In genomic region chr7:124796771-124797170, GRCh38 we compare ENCODE assay signal across 29 cellular contexts. TPM values are rescaled to one million over a fixed set of nuclear protein-coding genes. Genes with fewer than 3 reads are reported as not detected.
"Had no signal": no experiment of that assay in that cellular context is flagged by ENCODE, and none has a peak within 500 bp of the region (broad histone marks: within the 10 kb centered on the region; RNA-seq: fewer than 3 reads in every experiment).

No MANE protein-coding gene starts in this region.

- DNase-seq: activated CD4-positive, alpha-beta T cell treated with anti-CD3 and anti-CD28 coated beads, Interleukin-2, amount 10 ng/mL, durations not matched to agents 24 days and 14 days; activated CD4-positive, alpha-beta T cell treated with anti-CD3 and anti-CD28 coated beads, Interleukin-2, amount 50 U/mL, for 4 hours; activated CD8-positive, alpha-beta T cell treated with anti-CD3 and anti-CD28 coated beads, Interleukin-2, amount 10 ng/mL, durations not matched to agents 7 days and 5 days; activated gamma-delta T cell treated with Interleukin-2 at 50 U/mL for 16 hours; activated naive CD4-positive, alpha-beta T cell treated with anti-CD3 and anti-CD28 coated beads, Interleukin-2, amount 10 ng/mL, durations not matched to agents 7 days and 5 days; activated naive CD8-positive, alpha-beta T cell treated with anti-CD3 and anti-CD28 coated beads, Interleukin-2, amount 50 U/mL, for 24 hours; activated T-cell treated with anti-CD3 and anti-CD28 coated beads, Interleukin-2, amount 50 U/mL, for 24 hours; anterior cingulate cortex; brain microvascular endothelial cell; central memory CD4-positive, alpha-beta T cell; Karpas-422; KBM-7; MM.1S; NCI-H1092 treated with DMSO at 0.1 percent for 48 hours; NCI-H1417 treated with DMSO at 0.1 percent for 48 hours; NCI-H187 treated with DMSO at 0.1 percent for 48 hours; NCI-H2081; NCI-H345; NCI-H524 treated with DMSO at 0.1 percent for 48 hours; Peyer's patch; RPMI8226; SHP77 treated with DMSO at 0.1 percent for 48 hours; SK-N-SH had no signal

- FAIRE-seq: TTC549 had no signal

- H3K9ac ChIP-seq: SK-N-SH had no signal

- H3K4me3 Mint-ChIP-seq: activated CD4-positive, alpha-beta T cell treated with anti-CD3 and anti-CD28 coated beads, Interleukin-2, amount 10 ng/mL, durations not matched to agents 24 days and 14 days; activated CD8-positive, alpha-beta T cell treated with anti-CD3 and anti-CD28 coated beads, Interleukin-2, amount 10 ng/mL, durations not matched to agents 7 days and 5 days; activated naive CD4-positive, alpha-beta T cell treated with anti-CD3 and anti-CD28 coated beads, Interleukin-2, amount 10 ng/mL, durations not matched to agents 7 days and 5 days; activated naive CD8-positive, alpha-beta T cell; activated naive CD8-positive, alpha-beta T cell treated with anti-CD3 and anti-CD28 coated beads, Interleukin-2, amount 50 U/mL, for 24 hours; activated T-cell treated with anti-CD3 and anti-CD28 coated beads, Interleukin-2, amount 50 U/mL, for 24 hours; T-helper 1 cell treated with Interleukin-12 subunit alpha and Interleukin-12 subunit beta and Interleukin-4 antibody, amounts not matched to agents 30 μg/mL and 1 μg/mL, for 36 hours; T-helper 2 cell treated with Interferon-gamma antibody and Interleukin-4, amounts not matched to agents 5 μg/mL and 100 μg/mL, for 36 hours had no signal

- H3K4me1 Mint-ChIP-seq: activated CD4-positive, alpha-beta T cell treated with anti-CD3 and anti-CD28 coated beads, Interleukin-2, amount 10 ng/mL, durations not matched to agents 24 days and 14 days; activated naive CD4-positive, alpha-beta T cell treated with anti-CD3 and anti-CD28 coated beads, Interleukin-2, amount 10 ng/mL, durations not matched to agents 7 days and 5 days; activated naive CD8-positive, alpha-beta T cell treated with anti-CD3 and anti-CD28 coated beads, Interleukin-2, amount 50 U/mL, for 24 hours had no signal

- H3K27ac Mint-ChIP-seq: activated CD4-positive, alpha-beta T cell treated with anti-CD3 and anti-CD28 coated beads, Interleukin-2, amount 10 ng/mL, durations not matched to agents 24 days and 14 days; activated CD8-positive, alpha-beta T cell treated with anti-CD3 and anti-CD28 coated beads, Interleukin-2, amount 10 ng/mL, durations not matched to agents 7 days and 5 days; activated naive CD4-positive, alpha-beta T cell treated with anti-CD3 and anti-CD28 coated beads, Interleukin-2, amount 10 ng/mL, durations not matched to agents 7 days and 5 days; activated naive CD8-positive, alpha-beta T cell; activated naive CD8-positive, alpha-beta T cell treated with anti-CD3 and anti-CD28 coated beads, Interleukin-2, amount 50 U/mL, for 24 hours; activated T-cell treated with anti-CD3 and anti-CD28 coated beads, Interleukin-2, amount 50 U/mL, for 24 hours; activated T-helper 2 cell treated with anti-CD3 and anti-CD28 coated beads, Interferon-gamma antibody, Interleukin-2, Interleukin-4, amounts not matched to agents 10 μg/mL and 5 μg/mL and 100 μg/mL, durations not matched to agents 14 hours and 24 hours and 36 hours; T-helper 1 cell treated with Interleukin-12 subunit alpha and Interleukin-12 subunit beta and Interleukin-4 antibody, amounts not matched to agents 30 μg/mL and 1 μg/mL, for 36 hours; T-helper 2 cell treated with Interferon-gamma antibody and Interleukin-4, amounts not matched to agents 5 μg/mL and 100 μg/mL, for 36 hours had no signal

- H3K9me3 Mint-ChIP-seq: activated CD4-positive, alpha-beta T cell treated with anti-CD3 and anti-CD28 coated beads, Interleukin-2, amount 10 ng/mL, durations not matched to agents 24 days and 14 days; activated naive CD4-positive, alpha-beta T cell treated with anti-CD3 and anti-CD28 coated beads, Interleukin-2, amount 10 ng/mL, durations not matched to agents 7 days and 5 days; activated T-helper 2 cell treated with anti-CD3 and anti-CD28 coated beads, Interferon-gamma antibody, Interleukin-2, Interleukin-4, amounts not matched to agents 10 μg/mL and 5 μg/mL and 100 μg/mL, durations not matched to agents 14 hours and 24 hours and 36 hours; T-helper 2 cell treated with Interferon-gamma antibody and Interleukin-4, amounts not matched to agents 5 μg/mL and 100 μg/mL, for 36 hours had no signal

- ATAC-seq: activated CD8-positive, alpha-beta T cell treated with anti-CD3 and anti-CD28 coated beads, Interleukin-2, amount 10 ng/mL, durations not matched to agents 7 days and 5 days; activated naive CD8-positive, alpha-beta T cell treated with anti-CD3 and anti-CD28 coated beads, Interleukin-2, amount 50 U/mL, for 24 hours had no signal

- H3K4me3 ChIP-seq: Peyer's patch, SJSA1 had no signal

- H3K4me2 ChIP-seq: SK-N-SH had no signal

- H3K4me1 ChIP-seq: Peyer's patch, SJSA1 had no signal

- H3K27me3 ChIP-seq: brain microvascular endothelial cell, Peyer's patch, SJSA1 had no signal

- H3K36me3 Mint-ChIP-seq: activated naive CD4-positive, alpha-beta T cell treated with anti-CD3 and anti-CD28 coated beads, Interleukin-2, amount 10 ng/mL, durations not matched to agents 7 days and 5 days; activated naive CD8-positive, alpha-beta T cell had no signal

- H3K27me3 Mint-ChIP-seq: activated naive CD4-positive, alpha-beta T cell treated with anti-CD3 and anti-CD28 coated beads, Interleukin-2, amount 10 ng/mL, durations not matched to agents 7 days and 5 days had no signal

- H3K9me3 ChIP-seq: Peyer's patch, SJSA1, SK-N-SH had no signal

- H3K36me3 ChIP-seq: brain microvascular endothelial cell, Peyer's patch, SJSA1 had no signal

- H3K27ac ChIP-seq: brain microvascular endothelial cell, Peyer's patch, SJSA1 had no signal

RNA-seq across cellular contexts. Expression of gene GPR37, which starts 31.2 kb away (rescaled TPM):
- total RNA-seq: activated CD4-positive, alpha-beta T cell treated with anti-CD3 and anti-CD28 coated beads, Interleukin-2, amount 10 ng/mL, durations not matched to agents 24 days and 14 days; activated CD8-positive, alpha-beta T cell treated with anti-CD3 and anti-CD28 coated beads, Interleukin-2, amount 10 ng/mL, durations not matched to agents 7 days and 5 days; activated T-helper 2 cell treated with anti-CD3 and anti-CD28 coated beads, Interferon-gamma antibody, Interleukin-2, Interleukin-4, amounts not matched to agents 10 μg/mL and 5 μg/mL and 100 μg/mL, durations not matched to agents 14 hours and 24 hours and 36 hours; SJSA1 had no signal
